Comparison of ENCODE assay signal across 14 cellular contexts in the genomic region with DNA sequence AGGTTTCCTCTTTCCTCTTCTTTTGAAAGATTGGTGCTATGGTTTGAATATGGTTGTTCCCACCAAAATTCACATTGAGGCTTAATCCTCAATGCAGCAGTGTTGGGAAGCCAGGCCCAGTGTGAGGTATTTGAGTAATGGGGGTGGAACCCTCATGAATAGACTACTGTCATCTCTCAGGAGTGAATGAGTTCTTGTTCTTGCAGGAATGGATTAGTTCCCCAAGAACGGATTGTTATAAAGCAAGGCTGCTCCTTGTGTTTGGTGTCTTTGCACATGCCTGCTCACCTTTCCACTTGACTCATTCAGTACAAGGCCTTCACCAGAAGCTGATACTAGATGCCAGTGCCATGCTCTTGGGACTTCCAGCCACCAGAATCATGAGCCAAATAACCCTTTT.
DNase-seq lines count a peak whose midpoint lies in the region; ATAC-seq and TF ChIP-seq lines count a peak whose summit lies in the region.
"Had no signal": no experiment of that assay in that cellular context is flagged by ENCODE, and none has a peak within 500 bp of the region (broad histone marks: within the 10 kb centered on the region; RNA-seq: fewer than 3 reads in every experiment).

No MANE protein-coding gene starts in this region.

- peaks cover 5% of the 10 kb centered on the region for H3K9me3 ChIP-seq in neural progenitor cell (ENCODE audit: low read depth)
- H3K9me3 ChIP-seq: A549 had no signal

- H4K20me1 ChIP-seq in neural progenitor cell (ENCODE audit: low read depth): no peaks in the 10 kb centered on the region

- H3K4me1 Mint-ChIP-seq in neural progenitor cell: no peaks in the 10 kb centered on the region
- H3K4me1 Mint-ChIP-seq: CD14-positive monocyte had no signal

- H3K4me1 ChIP-seq in neural progenitor cell: no peaks in the 10 kb centered on the region
- H3K4me1 ChIP-seq: A549, Caco-2 had no signal

- ATAC-seq in GM18868 (IDR thresholded peaks at IDR 0.05; ENCODE audit: unreplicated experiment) (no peak), HG03039 (IDR thresholded peaks at IDR 0.05; ENCODE audit: unreplicated experiment) (no peak)
- ATAC-seq: A549; CD8-positive, alpha-beta T cell; HCT116 had no signal

- DNase-seq in NCI-H2171 (lab: John Stamatoyannopoulos, UW): peak; percentile 2
- DNase-seq in SK-MEL-5 (ENCODE audit: low read depth, low spot score): peak; percentile 78
- DNase-seq in neural progenitor cell (ENCODE audit: low spot score): peak; percentile 8
- DNase-seq in T-helper 9 cell: no peak
- DNase-seq: Caco-2; CD8-positive, alpha-beta T cell; DND-41; GDM1; GM23248 had no signal

- H3K9me3 Mint-ChIP-seq in neural progenitor cell: peaks cover 23% of the 10 kb centered on the region

- H3K27ac ChIP-seq in neural progenitor cell: no peak overlapping the region
- H3K27ac ChIP-seq: A549, GM23248 had no signal

- H3K79me2 ChIP-seq in neural progenitor cell (ENCODE audit: low read depth): no peaks in the 10 kb centered on the region

- H2AFZ ChIP-seq in neural progenitor cell (replicated peaks): no peak overlapping the region
- H2AFZ ChIP-seq: GM23248 had no signal

- in situ Hi-C loops in SK-MEL-5 (cut with HindIII; ENCODE audit: low pct_unique_long_range_greater_than_20kb, low sequenced_read_pairs): no loop called here

- H3K4me3 Mint-ChIP-seq in neural progenitor cell: no peak overlapping the region
- H3K4me3 Mint-ChIP-seq: CD14-positive monocyte; CD8-positive, alpha-beta T cell had no signal

- H3K9ac ChIP-seq in neural progenitor cell: no peak overlapping the region
- H3K9ac ChIP-seq: GM23248 had no signal

- H3K36me3 Mint-ChIP-seq in neural progenitor cell: peaks cover 3% of the 10 kb centered on the region

- no peaks in the 10 kb centered on the region for H3K27me3 Mint-ChIP-seq in neural progenitor cell (ENCODE audit: insufficient read depth, low read depth)

- H3K27me3 ChIP-seq in neural progenitor cell: no peaks in the 10 kb centered on the region

- TF ChIP-seq CTCF in neural progenitor cell (IDR thresholded peaks at IDR 0.05): no peak

- no peak overlapping the region for H3K27ac Mint-ChIP-seq in neural progenitor cell
- H3K27ac Mint-ChIP-seq: CD8-positive, alpha-beta T cell had no signal

- H3F3A ChIP-seq in neural progenitor cell (ENCODE audit: low read depth): no peaks in the 10 kb centered on the region

- H3K4me2 ChIP-seq in neural progenitor cell: no peak overlapping the region
- H3K4me2 ChIP-seq: A549 had no signal

- H3K4me3 ChIP-seq in neural progenitor cell: no peak overlapping the region
- H3K4me3 ChIP-seq: A549, GM23248 had no signal

- no peaks in the 10 kb centered on the region for H3K36me3 ChIP-seq in neural progenitor cell
